Comparison of ENCODE assay signal across 17 cellular contexts in genomic region chr9:22975921-22976320, GRCh38.
DNase-seq lines count a peak whose midpoint lies in the region; ATAC-seq, FAIRE-seq and TF ChIP-seq lines count a peak whose summit lies in the region.
"Had no signal": no experiment of that assay in that cellular context is flagged by ENCODE, and none has a peak within 500 bp of the region (broad histone marks: within the 10 kb centered on the region; RNA-seq: fewer than 3 reads in every experiment).

No MANE protein-coding gene starts in this region.

- no TSS peak for BruUV-seq in MCF 10A (replicated peaks; lab: Mats Ljungman, UMichigan)

- CTCF ChIA-PET in MCF 10A (lab: Yijun Ruan, JAX), result no interaction called here

- H3K4me3 ChIP-seq in bronchial epithelial cell (ENCODE audit: low read depth, low read length) (no peak overlapping the region), skeletal muscle cell (ENCODE audit: low read depth, low read length) (no peak overlapping the region)

- peaks cover 42% of the 10 kb centered on the region for H3K27me3 Mint-ChIP-seq in MCF 10A (ENCODE audit: insufficient read depth, unreplicated experiment)

- intact Hi-C loops in MCF 10A (cut with micrococcal nuclease), result no loop called here
- intact Hi-C loops in left colon (cut with DNase I, micrococcal nuclease), result no loop called here

- ATAC-seq in GM18520 (IDR thresholded peaks at IDR 0.05; ENCODE audit: unreplicated experiment) (no peak), left colon (no peak)
- ATAC-seq: HCT116 had no signal

- no peak for FAIRE-seq in bronchial epithelial cell (lab: Jason Lieb, UNC)

- no peaks in the 10 kb centered on the region for H3K9me3 Mint-ChIP-seq in MCF 10A (ENCODE audit: unreplicated experiment)

- no peak overlapping the region for H3K4me3 Mint-ChIP-seq in MCF 10A (ENCODE audit: unreplicated experiment)

- H3K4me1 Mint-ChIP-seq in MCF 10A (ENCODE audit: insufficient read depth, unreplicated experiment), result no peaks in the 10 kb centered on the region

- H3K36me3 Mint-ChIP-seq in MCF 10A (ENCODE audit: insufficient read depth, unreplicated experiment), result no peaks in the 10 kb centered on the region

- TF ChIP-seq CTCF in bronchial epithelial cell (IDR thresholded peaks at IDR 0.05; ENCODE audit: insufficient read depth, low read length, severe bottlenecking), result no peak
- TF ChIP-seq CTCF in MCF 10A (IDR thresholded peaks at IDR 0.05; ENCODE audit: unreplicated experiment), result no peak

- POLR2A ChIA-PET in MCF 10A (lab: Yijun Ruan, JAX), result interaction anchor here (0.7 kb wide), 1 partner anchor 10 kb away, joined by 3 read pairs; no protein-coding TSS in a partner anchor

- H3K27ac Mint-ChIP-seq in MCF 10A (ENCODE audit: low read depth, unreplicated experiment), result no peak overlapping the region

- DNase-seq in EL (peak; percentile 5), LHCN-M2 (ENCODE audit: low read depth) (peak; percentile 67), bronchial epithelial cell (ENCODE audit: low read depth) (peak; percentile 23), skeletal muscle cell (ENCODE audit: low read depth) (peak; percentile 25), MCF 10A (ENCODE audit: unreplicated experiment) (no peak), NCI-H2081 treated with DMSO at 0.1 percent for 48 hours (lab: John Stamatoyannopoulos, UW) (no peak), left colon (no peak)
- DNase-seq: COR-L47, MM.1S, NCI-H1105, NCI-H1694, NCI-H2107, NCI-H526 treated with DMSO at 0.1 percent for 48 hours, OCI-M1, RPMI8226 had no signal

- no peaks in the 10 kb centered on the region for H3K36me3 ChIP-seq in bronchial epithelial cell (ENCODE audit: control insufficient read depth, insufficient read depth, low read length)

- H3K27me3 ChIP-seq in bronchial epithelial cell (ENCODE audit: control insufficient read depth, insufficient read depth, low read length), result no peaks in the 10 kb centered on the region

Comparison
In these comparisons a context has a peak if more than half of its experiments do, and no peak if none do; other contexts are left out.
1. DNase-seq: peak in EL (single experiment), LHCN-M2 (single experiment), bronchial epithelial cell (single experiment) and skeletal muscle cell (single experiment); none in MCF 10A (single experiment), NCI-H2081 treated with DMSO at 0.1 percent for 48 hours (single experiment) and left colon (0 of 2).